ENCODE assay signal across 10 cellular contexts in genomic region chr2:141341444-141341843, GRCh38.
DNase-seq lines count a peak whose midpoint lies in the region; ATAC-seq and TF ChIP-seq lines count a peak whose summit lies in the region.
"Had no signal": no experiment of that assay in that cellular context is flagged by ENCODE, and none has a peak within 500 bp of the region (broad histone marks: within the 10 kb centered on the region; RNA-seq: fewer than 3 reads in every experiment).

No MANE protein-coding gene starts in this region.

- TF ChIP-seq POLR2A in body of pancreas (IDR thresholded peaks at IDR 0.05) = no peak

- DNase-seq in HCEC 1CT (peak; percentile 94), amniotic stem cell (lab: John Stamatoyannopoulos, UW) (peak; percentile 74), fibroblast of villous mesenchyme (ENCODE audit: low read depth) (peak; percentile 88), NCI-H524 (lab: John Stamatoyannopoulos, UW) (no peak), midbrain (lab: John Stamatoyannopoulos, UW) (no peak), body of pancreas (no peak), H7 (no peak)
- DNase-seq: activated CD4-positive, alpha-beta memory T cell treated with anti-CD3 and anti-CD28 coated beads, Interleukin-2, amount 10 ng/mL, durations not matched to agents 7 days and 5 days; NCI-H446 had no signal

- intact Hi-C loops in body of pancreas (cut with DNase I) = no loop called here

- H3K4me3 ChIP-seq in fibroblast of villous mesenchyme (ENCODE audit: low read depth, low read length) (no peak overlapping the region), body of pancreas (no peak overlapping the region), H7 (ENCODE audit: insufficient read depth, low read depth, low read length) (no peak overlapping the region)
- H3K4me3 ChIP-seq: skin epidermis had no signal

- no peaks in the 10 kb centered on the region for H3K27me3 ChIP-seq in body of pancreas
- H3K27me3 ChIP-seq in H7 (ENCODE audit: control insufficient read depth, insufficient read depth, low read length) = no peaks in the 10 kb centered on the region

- no peak for ATAC-seq in body of pancreas

- H3K27ac ChIP-seq in body of pancreas = no peak overlapping the region
- H3K27ac ChIP-seq: skin epidermis had no signal

- no peaks in the 10 kb centered on the region for H3K36me3 ChIP-seq in body of pancreas (replicated peaks in 1 of 2; ENCODE audit: insufficient read depth in 1 of 2, low read depth in 2 of 2)
- H3K36me3 ChIP-seq in H7 (replicated peaks; ENCODE audit: control insufficient read depth, insufficient read depth, low read length) = no peaks in the 10 kb centered on the region

- WGBS in body of pancreas, 2 donors = 64% methylated on average over 2 of the region's 2 CpGs

- no peaks in the 10 kb centered on the region for H3K9me3 ChIP-seq in body of pancreas

- TF ChIP-seq CTCF in fibroblast of villous mesenchyme (IDR thresholded peaks at IDR 0.05; ENCODE audit: insufficient read depth, low read depth, low read length) (no peak), body of pancreas (IDR thresholded peaks at IDR 0.05) (no peak)

- H3K4me1 ChIP-seq in body of pancreas = no peaks in the 10 kb centered on the region

Comparison
In these comparisons a context has a peak if more than half of its experiments do, and no peak if none do; other contexts are left out.
1. DNase-seq: peak in HCEC 1CT (single experiment), amniotic stem cell (single experiment) and fibroblast of villous mesenchyme (single experiment); none in NCI-H524 (0 of 2), midbrain (single experiment), body of pancreas (0 of 4) and H7 (single experiment).